Comparison of ENCODE assay signal across 12 cellular contexts in genomic region chr11:130179396-130180306, GRCh38. TPM values are rescaled to one million over a fixed set of nuclear protein-coding genes. Genes with fewer than 3 reads are reported as not detected.
A peak's percentile ranks its signal among the peaks of the same experiment; 100 is the strongest.
DNase-seq lines count a peak whose midpoint lies in the region; ATAC-seq and TF ChIP-seq lines count a peak whose summit lies in the region.
"Had no signal": no experiment of that assay in that cellular context is flagged by ENCODE, and none has a peak within 500 bp of the region (broad histone marks: within the 10 kb centered on the region; RNA-seq: fewer than 3 reads in every experiment).

No MANE protein-coding gene starts in this region.

- peaks cover 44 to 54% (median 45%) of the 10 kb centered on the region in 3 donors for H3K4me1 Mint-ChIP-seq in naive B cell
- H3K4me1 Mint-ChIP-seq in mesothelial cell of epicardium, result peaks cover 13% of the 10 kb centered on the region
- H3K4me1 Mint-ChIP-seq: CD4-positive, CD25-positive, alpha-beta regulatory T cell had no signal

- H3K27ac Mint-ChIP-seq in naive B cell (peak overlapping the region in 4 of 6 donors; percentile 70 to 94 (median 82)), mesothelial cell of epicardium (no peak overlapping the region)
- H3K27ac Mint-ChIP-seq: activated naive CD4-positive, alpha-beta T cell treated with anti-CD3 and anti-CD28 coated beads for 36 hours had no signal

- no peaks in the 10 kb centered on the region for H3K27me3 ChIP-seq in body of pancreas

- H3K27ac ChIP-seq in body of pancreas, result peak overlapping the region; percentile 46 to 89 (median 84)

- H3K36me3 Mint-ChIP-seq in naive B cell (peaks cover 0 to 8% of the 10 kb centered on the region in 2 donors), mesothelial cell of epicardium (peaks cover 8% of the 10 kb centered on the region)
- H3K36me3 Mint-ChIP-seq: CD4-positive, CD25-positive, alpha-beta regulatory T cell had no signal

- peak in 1 of 3 donors; percentile 26 for TF ChIP-seq POLR2A in body of pancreas (IDR thresholded peaks at IDR 0.05)

- no peaks in the 10 kb centered on the region for H3K9me3 ChIP-seq in body of pancreas

- no peak for TF ChIP-seq CTCF in body of pancreas (IDR thresholded peaks at IDR 0.05)
- TF ChIP-seq CTCF in mesothelial cell of epicardium (IDR thresholded peaks at IDR 0.05; ENCODE audit: unreplicated experiment), result no peak

- H3K27me3 Mint-ChIP-seq in naive B cell (no peaks in the 10 kb centered on the region), mesothelial cell of epicardium (ENCODE audit: low read depth) (no peaks in the 10 kb centered on the region)
- H3K27me3 Mint-ChIP-seq: CD4-positive, CD25-positive, alpha-beta regulatory T cell had no signal

- intact Hi-C loops in body of pancreas (cut with DNase I), result no loop called here

- no peaks in the 10 kb centered on the region for H3K36me3 ChIP-seq in body of pancreas (replicated peaks in 1 of 2; ENCODE audit: insufficient read depth in 1 of 2, low read depth in 2 of 2)

- H3K4me3 Mint-ChIP-seq in naive B cell (peak overlapping the region in 2 of 8 donors; percentile 62 to 67), mesothelial cell of epicardium (no peak overlapping the region)
- H3K4me3 Mint-ChIP-seq: activated naive CD4-positive, alpha-beta T cell treated with anti-CD3 and anti-CD28 coated beads for 36 hours; CD4-positive, CD25-positive, alpha-beta regulatory T cell had no signal

- 37 to 39% methylated on average over 9 to 21 of the region's 21 CpGs for WGBS in body of pancreas, 2 donors

- ATAC-seq in body of pancreas, result peak; percentile 57
- no peak for ATAC-seq in naive B cell (ENCODE audit: low read depth in 2 of 2)
- ATAC-seq in HG02852 (IDR thresholded peaks at IDR 0.05; ENCODE audit: unreplicated experiment), result no peak

- DNase-seq in COR-L47 (lab: John Stamatoyannopoulos, UW) (peak; percentile 58), NCI-H146 treated with DMSO at 0.1 percent for 48 hours (lab: John Stamatoyannopoulos, UW; ENCODE audit: unreplicated experiment) (peak; percentile 91), body of pancreas (peak; percentile 64 to 75 (median 72)), naive B cell (no peak), mesothelial cell of epicardium (ENCODE audit: low spot score in 2 of 2, unreplicated experiment in 2 of 2) (no peak), AML-193 (lab: John Stamatoyannopoulos, UW) (no peak), SKM-1 treated with dmso at 0.1 percent for 144 hours (lab: John Stamatoyannopoulos, UW; ENCODE audit: unreplicated experiment) (no peak)
- DNase-seq: activated naive CD4-positive, alpha-beta T cell treated with anti-CD3 and anti-CD28 coated beads for 36 hours; CD4-positive, CD25-positive, alpha-beta regulatory T cell had no signal

- H3K4me1 ChIP-seq in body of pancreas, result peaks cover 72% of the 10 kb centered on the region

- no peak overlapping the region for H3K4me3 ChIP-seq in body of pancreas

- H3K9me3 Mint-ChIP-seq in naive B cell, result peaks cover 2 to 9% (median 3%) of the 10 kb centered on the region in 7 donors
- H3K9me3 Mint-ChIP-seq in mesothelial cell of epicardium, result peaks cover 6% of the 10 kb centered on the region

RNA-seq across cellular contexts. Expression of gene ST14, which starts 20.1 kb away (rescaled TPM):
- total RNA-seq in body of pancreas (10 to 100 TPM; 55.3 to 61.0 TPM), mesothelial cell of epicardium (39.6 to 42.0 TPM (median 40.8 TPM) in 3 replicates)
- polyA plus RNA-seq in naive B cell (ENCODE audit: low read depth in 6 of 6), result 10 to 100 TPM; 13.4 to 38.8 (median 20.0) TPM
- total RNA-seq: activated naive CD4-positive, alpha-beta T cell treated with anti-CD3 and anti-CD28 coated beads for 36 hours; CD4-positive, CD25-positive, alpha-beta regulatory T cell; LHCN-M2; occipital lobe had no signal

Comparison
In these comparisons a context has a peak if more than half of its experiments do, and no peak if none do; other contexts are left out.
1. DNase-seq: peak in COR-L47 (single experiment), NCI-H146 treated with DMSO at 0.1 percent for 48 hours (single experiment) and body of pancreas (4 of 4); none in naive B cell (single experiment), mesothelial cell of epicardium (0 of 2), AML-193 (0 of 2) and SKM-1 treated with dmso at 0.1 percent for 144 hours (single experiment).